Comparison of ENCODE assay signal across 8 cellular contexts in genomic region chr7:148941598-148942280, GRCh38. TPM values are rescaled to one million over a fixed set of nuclear protein-coding genes. Genes with fewer than 3 reads are reported as not detected.
DNase-seq lines count a peak whose midpoint lies in the region; ATAC-seq, FAIRE-seq and TF ChIP-seq lines count a peak whose summit lies in the region.

No MANE protein-coding gene starts in this region.

- no peak for TF ChIP-seq POLR2A in A549 (IDR thresholded peaks at IDR 0.05; ENCODE audit: low read length)

- FAIRE-seq in A549 (lab: Jason Lieb, UNC): no peak

- ATAC-seq in A549 (peak; percentile 79 to 91), GM19023 (IDR thresholded peaks at IDR 0.05; ENCODE audit: unreplicated experiment) (peak; percentile 38)
- ATAC-seq in activated CD8-positive, alpha-beta T cell treated with anti-CD3 and anti-CD28 coated beads, Interleukin-2, amount 10 ng/mL, durations not matched to agents 7 days and 5 days: peak; percentile 81

- H3K27ac ChIP-seq in A549: peak overlapping the region; percentile 84 to 98

- TF ChIP-seq EP300 in A549 (IDR thresholded peaks at IDR 0.05): no peak

- POLR2A ChIA-PET in A549 (lab: Yijun Ruan, JAX): interaction anchor here (0.7 to 1.8 kb wide), 7 partner anchors 10 to 243 kb away, joined by 3 to 10 read pairs (median 5); partner anchors contain the start of genes CUL1, EZH2 and ZNF425
- POLR2A ChIA-PET in activated CD8-positive, alpha-beta T cell treated with anti-CD3 and anti-CD28 coated beads, Interleukin-2, amount 10 ng/mL, durations not matched to agents 7 days and 5 days (lab: Charles Lee): interaction anchor here (0.5 to 2.6 kb wide), 23 partner anchors 11 to 1840 kb away, joined by 3 to 58 read pairs (median 4); partner anchors contain the start of genes CUL1, EZH2 and ZNF425

- peak; percentile 24 to 26; a peak in 2 of 5 replicates for TF ChIP-seq RAD21 in A549 (conservative IDR thresholded peaks at IDR 0.05 in 1 of 2, IDR thresholded peaks at IDR 0.05 in 1 of 2)

- DNase-seq in A549 (ENCODE audit: low read depth in 1 of 2, low spot score in 1 of 2) (peak; percentile 66 to 92), HK-2 (ENCODE audit: unreplicated experiment) (peak; percentile 79), NCI-H82 treated with DMSO at 0.1 percent for 48 hours (lab: John Stamatoyannopoulos, UW; ENCODE audit: unreplicated experiment) (peak; percentile 65), epithelial cell of esophagus (ENCODE audit: low read depth) (peak; percentile 82)
- peak; percentile 85 for DNase-seq in activated CD8-positive, alpha-beta T cell treated with anti-CD3 and anti-CD28 coated beads, Interleukin-2, amount 10 ng/mL, durations not matched to agents 7 days and 5 days
- peak; percentile 41 to 47 for DNase-seq in stimulated activated CD8-positive, alpha-beta memory T cell treated with anti-CD3 and anti-CD28 coated beads, Interleukin-7, amount 100 ng/mL, for 4 hours (ENCODE audit: low read depth in 2 of 2)

- no peaks in the 10 kb centered on the region for H3K9me3 Mint-ChIP-seq in activated CD8-positive, alpha-beta T cell treated with anti-CD3 and anti-CD28 coated beads, Interleukin-2, amount 10 ng/mL, durations not matched to agents 7 days and 5 days (ENCODE audit: insufficient read depth)

- H3K9me3 ChIP-seq in A549 (no peaks in the 10 kb centered on the region), mucosa of stomach (ENCODE audit: control insufficient read depth, low read length) (no peaks in the 10 kb centered on the region)

- under 1% methylated on average over 16 of the region's 17 CpGs for whole genome bisulfite sequencing in A549 (ENCODE audit: missing lambda C conversion rate)

- H3K4me2 ChIP-seq in A549: peak overlapping the region; percentile 79

- peaks cover 3% of the 10 kb centered on the region for H3K36me3 Mint-ChIP-seq in activated CD8-positive, alpha-beta T cell treated with anti-CD3 and anti-CD28 coated beads, Interleukin-2, amount 10 ng/mL, durations not matched to agents 7 days and 5 days (ENCODE audit: low read depth)

- H3K27me3 Mint-ChIP-seq in activated CD8-positive, alpha-beta T cell treated with anti-CD3 and anti-CD28 coated beads, Interleukin-2, amount 10 ng/mL, durations not matched to agents 7 days and 5 days (ENCODE audit: low read depth): no peaks in the 10 kb centered on the region

- H3K4me3 Mint-ChIP-seq in activated CD8-positive, alpha-beta T cell treated with anti-CD3 and anti-CD28 coated beads, Interleukin-2, amount 10 ng/mL, durations not matched to agents 7 days and 5 days: peak overlapping the region; percentile 97

- H3K4me3 ChIP-seq in A549: peak overlapping the region; percentile 56
- peak overlapping the region; percentile 79 for H3K4me3 ChIP-seq in epithelial cell of esophagus (ENCODE audit: low read length)
- H3K4me3 ChIP-seq in mucosa of stomach (ENCODE audit: low read length): peak overlapping the region; percentile 43

- H3K36me3 ChIP-seq in mucosa of stomach (ENCODE audit: control insufficient read depth, insufficient read depth, low read length): no peaks in the 10 kb centered on the region

- no peaks in the 10 kb centered on the region for H3K27me3 ChIP-seq in mucosa of stomach (ENCODE audit: control insufficient read depth, insufficient read depth, low read length)

- peaks cover 15% of the 10 kb centered on the region for H3K4me1 Mint-ChIP-seq in activated CD8-positive, alpha-beta T cell treated with anti-CD3 and anti-CD28 coated beads, Interleukin-2, amount 10 ng/mL, durations not matched to agents 7 days and 5 days (ENCODE audit: low read depth)

- peak overlapping the region; percentile 79 for H3K9ac ChIP-seq in mucosa of stomach (ENCODE audit: low read length)

- CTCF ChIA-PET in A549 (lab: Yijun Ruan, JAX): interaction anchor here (0.6 to 2.4 kb wide), 16 partner anchors 9 to 436 kb away, joined by 3 to 17 read pairs (median 4); no protein-coding TSS in a partner anchor
- CTCF ChIA-PET in activated CD8-positive, alpha-beta T cell treated with anti-CD3 and anti-CD28 coated beads, Interleukin-2, amount 10 ng/mL, durations not matched to agents 7 days and 5 days (lab: Charles Lee): interaction anchor here (0.7 to 3.0 kb wide), 37 partner anchors 10 to 367 kb away, joined by 3 to 36 read pairs (median 4); partner anchors contain the start of genes CUL1, EZH2 and ZNF398

- peak overlapping the region; percentile 98 for H3K27ac Mint-ChIP-seq in activated CD8-positive, alpha-beta T cell treated with anti-CD3 and anti-CD28 coated beads, Interleukin-2, amount 10 ng/mL, durations not matched to agents 7 days and 5 days

- TF ChIP-seq CTCF in A549 (IDR thresholded peaks at IDR 0.05): peak; percentile 20; the same call in 2 of the 3 replicates
- peak; percentile 68 for TF ChIP-seq CTCF in epithelial cell of esophagus (IDR thresholded peaks at IDR 0.05; ENCODE audit: insufficient read depth, low read depth, low read length, missing control alignments)

- H3K4me1 ChIP-seq in A549: no peaks in the 10 kb centered on the region
- no peaks in the 10 kb centered on the region for H3K4me1 ChIP-seq in mucosa of stomach (ENCODE audit: control insufficient read depth, insufficient read depth, low read length)

TF ChIP-seq in A549, 52 proteins besides CTCF, POLR2A, EP300 and RAD21:
- TF ChIP-seq BCL3 (IDR thresholded peaks at IDR 0.05) (no peak), POLR2AphosphoS2 (conservative IDR thresholded peaks at IDR 0.05; ENCODE audit: low read length) (no peak), CEBPB (IDR thresholded peaks at IDR 0.05) (0 out of 4 replicates have a peak, but pooled peaks of 1 of the 2 experiments have one; percentile 8), SMC3 (IDR thresholded peaks at IDR 0.05) (peak; percentile 37; the same call in 2 of the 3 replicates), JUN (IDR thresholded peaks at IDR 0.05) (no peak), GATA3 (IDR thresholded peaks at IDR 0.05; ENCODE audit: borderline replicate concordance) (no peak), CHD4 (IDR thresholded peaks at IDR 0.05; ENCODE audit: borderline replicate concordance) (0 out of 2 replicates have a peak, but pooled peaks have one; percentile 2)
- TF ChIP-seq, protein P1, sequence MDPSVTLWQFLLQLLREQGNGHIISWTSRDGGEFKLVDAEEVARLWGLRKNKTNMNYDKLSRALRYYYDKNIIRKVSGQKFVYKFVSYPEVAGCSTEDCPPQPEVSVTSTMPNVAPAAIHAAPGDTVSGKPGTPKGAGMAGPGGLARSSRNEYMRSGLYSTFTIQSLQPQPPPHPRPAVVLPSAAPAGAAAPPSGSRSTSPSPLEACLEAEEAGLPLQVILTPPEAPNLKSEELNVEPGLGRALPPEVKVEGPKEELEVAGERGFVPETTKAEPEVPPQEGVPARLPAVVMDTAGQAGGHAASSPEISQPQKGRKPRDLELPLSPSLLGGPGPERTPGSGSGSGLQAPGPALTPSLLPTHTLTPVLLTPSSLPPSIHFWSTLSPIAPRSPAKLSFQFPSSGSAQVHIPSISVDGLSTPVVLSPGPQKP (IDR thresholded peaks at IDR 0.05; ENCODE audit: low read depth, low read length): no peak

RNA-seq across cellular contexts. Expression of gene EZH2, which starts 57.6 kb away (rescaled TPM):
- polyA plus RNA-seq in A549 (2011; rRNA removed): 37.3 and 45.7 TPM in 2 replicates
- 20.8 and 21.7 TPM in 2 replicates for polyA plus RNA-seq in A549 (2012; cell fraction: cytosol; rRNA removed)
- polyA plus RNA-seq in A549 (2012; cell fraction: nucleus; rRNA removed): 39.9 and 55.8 TPM in 2 replicates
- polyA plus RNA-seq in A549 (2017; fragmentation: RNase III; extraction: RNeasy Plus Mini Kit Qiagen cat#74134 plus additional on column Dnase treatment): 34.4 to 36.6 TPM (median 35.6 TPM) in 3 replicates
- 12.3 and 15.8 TPM in 2 replicates for polyA minus RNA-seq in A549 (2011; rRNA and poly(A)+ RNA removed)
- total RNA-seq in activated CD8-positive, alpha-beta T cell treated with anti-CD3 and anti-CD28 coated beads, Interleukin-2, amount 10 ng/mL, durations not matched to agents 7 days and 5 days: 100 to 1,000 TPM; 115 to 118 TPM

Comparison
In these comparisons a context has a peak if more than half of its experiments do, and no peak if none do; other contexts are left out.
1. Peak in every context shown above with its lines: DNase-seq, ATAC-seq, H3K4me3 ChIP-seq and H3K27ac ChIP-seq.